Comparison of ENCODE assay signal across 31 cellular contexts in genomic region chr5:97538916-97539315, GRCh38.
"Had no signal": no experiment of that assay in that cellular context is flagged by ENCODE, and none has a peak within 500 bp of the region (broad histone marks: within the 10 kb centered on the region; RNA-seq: fewer than 3 reads in every experiment).

No MANE protein-coding gene starts in this region.

- H3K4me1 Mint-ChIP-seq: activated CD8-positive, alpha-beta memory T cell treated with anti-CD3 and anti-CD28 coated beads, Interleukin-2, amount 10 ng/mL, durations not matched to agents 7 days and 5 days; activated naive CD4-positive, alpha-beta T cell treated with anti-CD3 and anti-CD28 coated beads, Interleukin-2, amount 50 U/mL, for 24 hours; activated naive CD8-positive, alpha-beta T cell treated with anti-CD3 and anti-CD28 coated beads, Interleukin-2, amount 50 U/mL, for 24 hours had no signal

- H3K27me3 ChIP-seq: ascending aorta, body of pancreas had no signal

- H3K27ac Mint-ChIP-seq: activated CD4-positive, alpha-beta T cell treated with anti-CD3 and anti-CD28 coated beads, Interleukin-2, amount 10 ng/mL, durations not matched to agents 24 days and 14 days; activated CD8-positive, alpha-beta memory T cell treated with anti-CD3 and anti-CD28 coated beads, Interleukin-2, amount 10 ng/mL, durations not matched to agents 7 days and 5 days; activated naive CD4-positive, alpha-beta T cell treated with anti-CD3 and anti-CD28 coated beads, Interleukin-2, amount 50 U/mL, for 24 hours; activated naive CD8-positive, alpha-beta T cell treated with anti-CD3 and anti-CD28 coated beads, Interleukin-2, amount 50 U/mL, for 24 hours; activated T-cell treated with anti-CD3 and anti-CD28 coated beads, Interleukin-2, amount 50 U/mL, for 24 hours; activated T-helper 1 cell treated with anti-CD3 and anti-CD28 coated beads, Interleukin-12 subunit alpha, Interleukin-12 subunit beta, Interleukin-2, Interleukin-4 antibody, amounts not matched to agents 30 ng/mL and 10 ng/mL and 1 ng/mL, durations not matched to agents 14 hours and 24 hours and 36 hours; T-helper 2 cell treated with Interferon-gamma antibody and Interleukin-4, amounts not matched to agents 5 μg/mL and 100 μg/mL, for 36 hours; WTC11 had no signal

- H3K9me3 ChIP-seq: ascending aorta, body of pancreas had no signal

- H3K4me3 ChIP-seq: ascending aorta, body of pancreas, K562, SK-N-MC had no signal

- H3K27me3 Mint-ChIP-seq: activated CD4-positive, alpha-beta T cell treated with anti-CD3 and anti-CD28 coated beads, Interleukin-2, amount 10 ng/mL, durations not matched to agents 24 days and 14 days; activated CD8-positive, alpha-beta memory T cell treated with anti-CD3 and anti-CD28 coated beads, Interleukin-2, amount 10 ng/mL, durations not matched to agents 7 days and 5 days; activated naive CD4-positive, alpha-beta T cell treated with anti-CD3 and anti-CD28 coated beads, Interleukin-2, amount 50 U/mL, for 24 hours; activated naive CD8-positive, alpha-beta T cell treated with anti-CD3 and anti-CD28 coated beads, Interleukin-2, amount 50 U/mL, for 24 hours; activated T-cell treated with anti-CD3 and anti-CD28 coated beads, Interleukin-2, amount 50 U/mL, for 24 hours had no signal

- ATAC-seq: activated CD8-positive, alpha-beta memory T cell treated with anti-CD3 and anti-CD28 coated beads, Interleukin-2, amount 10 ng/mL, durations not matched to agents 7 days and 5 days; activated naive CD8-positive, alpha-beta T cell treated with anti-CD3 and anti-CD28 coated beads, Interleukin-2, amount 50 U/mL, for 24 hours; body of pancreas; K562; Panc1; Right ventricle myocardium inferior; WTC11 had no signal

- H3K36me3 Mint-ChIP-seq: activated CD8-positive, alpha-beta memory T cell treated with anti-CD3 and anti-CD28 coated beads, Interleukin-2, amount 10 ng/mL, durations not matched to agents 7 days and 5 days; activated naive CD4-positive, alpha-beta T cell treated with anti-CD3 and anti-CD28 coated beads, Interleukin-2, amount 50 U/mL, for 24 hours had no signal

- H3K36me3 ChIP-seq: ascending aorta had no signal

- DNase-seq: activated CD4-positive, alpha-beta T cell treated with anti-CD3 and anti-CD28 coated beads, Interleukin-2, amount 10 ng/mL, durations not matched to agents 24 days and 14 days; activated CD4-positive, alpha-beta T cell treated with anti-CD3 and anti-CD28 coated beads, Interleukin-2, amount 50 U/mL, for 48 hours; activated CD4-positive, CD25-positive, alpha-beta regulatory T cell treated with anti-CD3 and anti-CD28 coated beads, Interleukin-2, amount 50 U/mL, for 72 hours; activated CD8-positive, alpha-beta memory T cell treated with anti-CD3 and anti-CD28 coated beads, Interleukin-2, amount 10 ng/mL, durations not matched to agents 7 days and 5 days; activated effector memory CD4-positive, alpha-beta T cell treated with Interleukin-2 at 50 U/mL for 16 hours; activated naive CD4-positive, alpha-beta T cell; activated naive CD8-positive, alpha-beta T cell treated with anti-CD3 and anti-CD28 coated beads, Interleukin-2, amount 50 U/mL, for 24 hours; activated T-cell treated with anti-CD3 and anti-CD28 coated beads, Interleukin-2, amount 50 U/mL, for 24 hours; amniotic stem cell; body of pancreas; Karpas-422; MM.1S; NCI-H1105; NCI-H1436; NCI-H1694 treated with DMSO at 0.1 percent for 48 hours; NCI-H2029 treated with DMSO at 0.1 percent for 48 hours; NCI-H446 treated with DMSO at 0.1 percent for 48 hours; NCI-H526; NK-92 treated with Interleukin-12 subunit alpha and Interleukin-12 subunit beta, amount 100 ng/mL, for 24 hours; OCI-M1; RPMI8226; T-helper 1 cell had no signal

- H3K4me3 Mint-ChIP-seq: activated CD4-positive, alpha-beta T cell treated with anti-CD3 and anti-CD28 coated beads, Interleukin-2, amount 10 ng/mL, durations not matched to agents 24 days and 14 days; activated CD8-positive, alpha-beta memory T cell treated with anti-CD3 and anti-CD28 coated beads, Interleukin-2, amount 10 ng/mL, durations not matched to agents 7 days and 5 days; activated naive CD4-positive, alpha-beta T cell treated with anti-CD3 and anti-CD28 coated beads, Interleukin-2, amount 50 U/mL, for 24 hours; activated naive CD8-positive, alpha-beta T cell treated with anti-CD3 and anti-CD28 coated beads, Interleukin-2, amount 50 U/mL, for 24 hours; activated T-cell treated with anti-CD3 and anti-CD28 coated beads, Interleukin-2, amount 50 U/mL, for 24 hours; activated T-helper 1 cell treated with anti-CD3 and anti-CD28 coated beads, Interleukin-12 subunit alpha, Interleukin-12 subunit beta, Interleukin-2, Interleukin-4 antibody, amounts not matched to agents 30 ng/mL and 10 ng/mL and 1 ng/mL, durations not matched to agents 14 hours and 24 hours and 36 hours; T-helper 2 cell treated with Interferon-gamma antibody and Interleukin-4, amounts not matched to agents 5 μg/mL and 100 μg/mL, for 36 hours; WTC11 had no signal

- H3K4me1 ChIP-seq: ascending aorta, body of pancreas had no signal
